ENCODE assay signal across 28 cellular contexts in the genomic region with DNA sequence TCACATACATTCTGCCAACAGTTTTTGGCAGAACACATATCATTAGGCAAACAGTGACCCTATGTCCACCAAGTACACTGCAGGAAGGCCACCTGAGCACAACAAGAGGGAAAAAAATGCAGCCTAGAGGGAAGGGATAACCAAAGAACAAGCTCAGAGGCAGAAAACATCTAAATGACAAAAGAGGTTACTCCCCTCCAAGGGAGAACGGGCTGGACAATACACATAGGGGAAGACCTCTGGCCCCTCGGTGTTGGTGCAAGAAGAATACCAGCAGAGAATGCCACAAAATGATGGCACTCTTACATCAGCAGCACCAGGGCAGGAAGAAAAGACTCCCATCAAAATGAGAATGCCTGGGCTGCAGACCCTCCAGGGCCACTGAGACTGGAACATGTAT.
"Had no signal": no experiment of that assay in that cellular context is flagged by ENCODE, and none has a peak within 500 bp of the region (broad histone marks: within the 10 kb centered on the region; RNA-seq: fewer than 3 reads in every experiment).

No MANE protein-coding gene starts in this region.

- H3K4me1 Mint-ChIP-seq: naive thymus-derived CD8-positive, alpha-beta T cell; nephron; stimulated activated effector memory CD8-positive, alpha-beta T cell treated with anti-CD3 and anti-CD28 coated beads, Interleukin-12 subunit alpha, Interleukin-12 subunit beta, amount 100 ng/mL, for 72 hours; stimulated activated naive CD8-positive, alpha-beta T cell treated with anti-CD3 and anti-CD28 coated beads, Interleukin-15, amount 100 ng/mL, for 72 hours had no signal

- H3K4me3 Mint-ChIP-seq: naive thymus-derived CD8-positive, alpha-beta T cell; nephron; neural crest cell; stimulated activated effector memory CD8-positive, alpha-beta T cell treated with anti-CD3 and anti-CD28 coated beads, Interleukin-12 subunit alpha, Interleukin-12 subunit beta, amount 100 ng/mL, for 72 hours; stimulated activated naive CD8-positive, alpha-beta T cell treated with anti-CD3 and anti-CD28 coated beads, Interleukin-15, amount 100 ng/mL, for 72 hours; type B pancreatic cell had no signal

- H3K27ac Mint-ChIP-seq: naive thymus-derived CD8-positive, alpha-beta T cell; progenitor cell of endocrine pancreas; stimulated activated effector memory CD8-positive, alpha-beta T cell treated with anti-CD3 and anti-CD28 coated beads, Interleukin-12 subunit alpha, Interleukin-12 subunit beta, amount 100 ng/mL, for 72 hours; stimulated activated naive CD8-positive, alpha-beta T cell treated with anti-CD3 and anti-CD28 coated beads, Interleukin-15, amount 100 ng/mL, for 72 hours; type B pancreatic cell had no signal

- H3K36me3 Mint-ChIP-seq: naive thymus-derived CD8-positive, alpha-beta T cell; stimulated activated effector memory CD8-positive, alpha-beta T cell treated with anti-CD3 and anti-CD28 coated beads, Interleukin-12 subunit alpha, Interleukin-12 subunit beta, amount 100 ng/mL, for 72 hours; type B pancreatic cell had no signal

- H3K27me3 Mint-ChIP-seq: stimulated activated naive CD8-positive, alpha-beta T cell treated with anti-CD3 and anti-CD28 coated beads, Interleukin-15, amount 100 ng/mL, for 72 hours had no signal

- H3K36me3 ChIP-seq: left lung, lower lobe of right lung, neutrophil, ovary, right atrium auricular region, right lobe of liver, tibial nerve, uterus had no signal

- ATAC-seq: left colon; left lung; lower lobe of right lung; naive thymus-derived CD8-positive, alpha-beta T cell; right lobe of liver; stimulated activated effector memory CD8-positive, alpha-beta T cell treated with anti-CD3 and anti-CD28 coated beads, Interleukin-12 subunit alpha, Interleukin-12 subunit beta, amount 100 ng/mL, for 72 hours; stimulated activated naive CD8-positive, alpha-beta T cell treated with anti-CD3 and anti-CD28 coated beads, Interleukin-15, amount 100 ng/mL, for 72 hours had no signal

- H3K9me3 ChIP-seq: left lung, lower lobe of right lung, neutrophil, right atrium auricular region, right lobe of liver, tibial nerve, uterus had no signal

- H3K9me3 Mint-ChIP-seq: type B pancreatic cell had no signal

- DNase-seq: hippocampal formation; kidney; left colon; left lung; lower lobe of right lung; mammary epithelial cell; mesenchymal stem cell; naive thymus-derived CD8-positive, alpha-beta T cell; occipital lobe; ovary; right lobe of liver; stimulated activated CD4-positive, alpha-beta T cell treated with anti-CD3 and anti-CD28 coated beads, Interleukin-12 subunit alpha, Interleukin-12 subunit beta, amount 100 ng/mL, for 4 hours; stimulated activated CD4-positive, alpha-beta T cell treated with anti-CD3 and anti-CD28 coated beads, Interleukin-15, amount 100 ng/mL, for 24 hours; stimulated activated CD4-positive, alpha-beta T cell treated with anti-CD3 and anti-CD28 coated beads, Interleukin-2, amount 100 ng/mL, for 24 hours; stimulated activated CD4-positive, alpha-beta T cell treated with anti-CD3 and anti-CD28 coated beads, Interleukin-4, amount 100 ng/mL, for 1 hour; stimulated activated naive CD4-positive, alpha-beta T cell treated with Interleukin-2 at 50 U/mL for 16 hours; stimulated activated naive CD8-positive, alpha-beta T cell treated with anti-CD3 and anti-CD28 coated beads, Interleukin-15, amount 100 ng/mL, for 72 hours; substantia nigra; uterus had no signal

- H3K4me3 ChIP-seq: left lung, lower lobe of right lung, ovary, right atrium auricular region, right lobe of liver, skin epidermis, tibial nerve, uterus had no signal

- H3K4me1 ChIP-seq: left lung, lower lobe of right lung, right atrium auricular region, right lobe of liver, tibial nerve, uterus had no signal

- H3K27me3 ChIP-seq: left lung, neutrophil, ovary, right atrium auricular region, right lobe of liver, tibial nerve, uterus had no signal

- H3K27ac ChIP-seq: left lung, lower lobe of right lung, neutrophil, ovary, right atrium auricular region, right lobe of liver, skin epidermis, tibial nerve, uterus had no signal
